In the genomic region with DNA sequence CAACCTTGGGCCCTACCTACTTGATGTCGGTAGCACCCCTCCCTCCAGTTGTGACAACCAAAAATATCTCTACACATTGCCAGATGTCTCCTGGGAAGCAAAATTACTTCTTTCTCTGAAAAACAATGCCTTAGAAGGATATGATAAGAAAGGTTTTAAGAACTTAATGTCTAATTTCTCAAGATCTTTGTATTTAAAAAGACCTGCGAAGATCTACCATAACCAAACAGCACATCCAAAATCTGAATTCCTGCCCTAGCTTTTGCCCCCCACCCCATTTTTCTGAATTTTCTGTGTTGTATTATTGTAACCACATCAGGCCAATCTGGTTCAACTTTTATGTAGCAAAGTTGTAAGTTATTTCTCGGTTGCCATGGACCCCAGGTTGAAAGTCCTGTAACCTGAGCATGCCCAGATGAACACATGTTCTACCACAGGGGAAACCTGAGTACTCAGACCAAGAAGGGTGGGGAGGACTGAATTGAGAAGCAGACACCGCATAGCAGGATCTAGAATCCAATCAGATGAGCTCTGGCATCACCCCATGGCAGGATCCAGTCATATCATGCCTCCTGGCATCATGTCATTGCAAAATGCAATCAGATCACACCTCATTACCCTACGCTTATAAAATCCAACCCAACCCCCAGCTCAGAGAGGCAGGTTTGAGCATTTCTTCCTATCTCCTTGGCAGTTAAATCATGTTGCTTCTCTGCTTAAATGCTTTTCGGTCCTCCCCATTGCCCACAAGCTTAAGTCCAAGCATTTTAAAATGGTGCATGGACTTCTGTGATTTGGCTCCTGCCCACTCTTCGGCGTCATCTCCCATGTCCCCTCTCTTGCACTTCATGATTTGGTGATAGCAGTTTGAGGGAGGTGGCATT, we compare ENCODE assay signal across 12 cellular contexts. TPM values are rescaled to one million over a fixed set of nuclear protein-coding genes. Genes with fewer than 3 reads are reported as not detected.
A peak's percentile ranks its signal among the peaks of the same experiment; 100 is the strongest.
DNase-seq lines count a peak whose midpoint lies in the region; ATAC-seq and TF ChIP-seq lines count a peak whose summit lies in the region.
"Had no signal": no experiment of that assay in that cellular context is flagged by ENCODE, and none has a peak within 500 bp of the region (broad histone marks: within the 10 kb centered on the region; RNA-seq: fewer than 3 reads in every experiment).

No MANE protein-coding gene starts in this region.

- no peaks in the 10 kb centered on the region for H3K27me3 Mint-ChIP-seq in activated naive CD4-positive, alpha-beta T cell treated with anti-CD3 and anti-CD28 coated beads for 36 hours (ENCODE audit: low read depth)
- peaks cover 4 to 11% of the 10 kb centered on the region in 2 donors for H3K27me3 Mint-ChIP-seq in stimulated activated naive B cell treated with anti-CD40 and anti-IgM and Interleukin-4, amounts not matched to agents 10 μg/mL and 1 μg/mL and 100 μg/mL, for 72 hours

- CTCF ChIA-PET in activated naive CD4-positive, alpha-beta T cell treated with anti-CD3 and anti-CD28 coated beads for 36 hours (lab: Charles Lee), result interaction anchor here (0.5 to 12.9 kb wide), 9 partner anchors 16 to 417 kb away, joined by 3 to 260 read pairs (median 4); no protein-coding TSS in a partner anchor
- CTCF ChIA-PET in PC-3 (lab: Charles Lee), result no interaction called here

- BruUV-seq in PC-3 (replicated peaks; lab: Mats Ljungman, UMichigan), result no TSS peak

- H3K27ac Mint-ChIP-seq in activated naive CD4-positive, alpha-beta T cell treated with anti-CD3 and anti-CD28 coated beads for 36 hours, result peak overlapping the region; percentile 7
- H3K27ac Mint-ChIP-seq in stimulated activated naive B cell treated with anti-CD40 and anti-IgM and Interleukin-4, amounts not matched to agents 10 μg/mL and 1 μg/mL and 100 μg/mL, for 72 hours, result no peak overlapping the region

- no peaks in the 10 kb centered on the region for H3K36me3 ChIP-seq in PC-3 (ENCODE audit: low read depth, low read length)
- H3K36me3 ChIP-seq: BLaER1, brain microvascular endothelial cell, gastroesophageal sphincter had no signal

- H3K36me3 Mint-ChIP-seq in activated naive CD4-positive, alpha-beta T cell treated with anti-CD3 and anti-CD28 coated beads for 36 hours (ENCODE audit: low read depth), result no peaks in the 10 kb centered on the region
- no peaks in the 10 kb centered on the region for H3K36me3 Mint-ChIP-seq in stimulated activated naive B cell treated with anti-CD40 and anti-IgM and Interleukin-4, amounts not matched to agents 10 μg/mL and 1 μg/mL and 100 μg/mL, for 72 hours

- ATAC-seq in HG02981 (IDR thresholded peaks at IDR 0.05; ENCODE audit: unreplicated experiment) (peak; percentile 59), PC-3 (no peak), HG03520 (IDR thresholded peaks at IDR 0.05; ENCODE audit: unreplicated experiment) (no peak)
- ATAC-seq in stimulated activated naive B cell treated with anti-CD40 and anti-IgM and Interleukin-4, amounts not matched to agents 10 μg/mL and 1 μg/mL and 100 μg/mL, for 72 hours (replicated peaks), result peak; percentile 54 to 72
- ATAC-seq: gastroesophageal sphincter had no signal

- no peak overlapping the region for H3K4me2 ChIP-seq in PC-3 (ENCODE audit: low read length)
- H3K4me2 ChIP-seq: BLaER1 had no signal

- no peaks in the 10 kb centered on the region for H4K20me1 ChIP-seq in PC-3 (ENCODE audit: low read length)
- H4K20me1 ChIP-seq: BLaER1 had no signal

- H3K79me2 ChIP-seq in PC-3 (ENCODE audit: low read length), result no peaks in the 10 kb centered on the region

- no peak overlapping the region for H3K9ac ChIP-seq in PC-3 (ENCODE audit: low read length)
- H3K9ac ChIP-seq: BLaER1 had no signal

- H3K4me3 ChIP-seq in PC-3 (ENCODE audit: low read length), result no peak overlapping the region
- H3K4me3 ChIP-seq: BLaER1, gastroesophageal sphincter had no signal

- intact Hi-C loops in activated naive CD4-positive, alpha-beta T cell treated with anti-CD3 and anti-CD28 coated beads for 36 hours (cut with micrococcal nuclease), result loop anchor here (5.0 kb wide), 1 partner anchor 252 kb away; no protein-coding TSS in a partner anchor
- intact Hi-C loops in PC-3 (cut with micrococcal nuclease), result no loop called here

- H3K4me1 ChIP-seq in PC-3 (ENCODE audit: insufficient read depth, low read length), result peaks cover 15% of the 10 kb centered on the region; the same call in 1 of the 2 replicates

- H3K9me3 Mint-ChIP-seq in activated naive CD4-positive, alpha-beta T cell treated with anti-CD3 and anti-CD28 coated beads for 36 hours, result no peaks in the 10 kb centered on the region
- no peaks in the 10 kb centered on the region for H3K9me3 Mint-ChIP-seq in stimulated activated naive B cell treated with anti-CD40 and anti-IgM and Interleukin-4, amounts not matched to agents 10 μg/mL and 1 μg/mL and 100 μg/mL, for 72 hours

- peak; percentile 71 for DNase-seq in activated naive CD4-positive, alpha-beta T cell treated with anti-CD3 and anti-CD28 coated beads for 36 hours
- no peak for DNase-seq in activated naive CD4-positive, alpha-beta T cell (lab: John Stamatoyannopoulos, UW)
- peak; percentile 10 for DNase-seq in PC-3
- DNase-seq in stimulated activated naive B cell treated with anti-CD40 and anti-IgM and Interleukin-4, amounts not matched to agents 10 μg/mL and 1 μg/mL and 100 μg/mL, for 72 hours, result no peak
- DNase-seq in AG08396 (ENCODE audit: low spot score), result no peak
- DNase-seq in germinal center (ENCODE audit: low spot score), result no peak
- DNase-seq: brain microvascular endothelial cell, NCI-H774 had no signal

- H2AFZ ChIP-seq in PC-3 (ENCODE audit: low read length), result no peak overlapping the region

- H3K4me1 Mint-ChIP-seq in activated naive CD4-positive, alpha-beta T cell treated with anti-CD3 and anti-CD28 coated beads for 36 hours (ENCODE audit: low read depth), result peaks cover 20% of the 10 kb centered on the region
- peaks cover 16 to 19% of the 10 kb centered on the region in 2 donors for H3K4me1 Mint-ChIP-seq in stimulated activated naive B cell treated with anti-CD40 and anti-IgM and Interleukin-4, amounts not matched to agents 10 μg/mL and 1 μg/mL and 100 μg/mL, for 72 hours

- no peaks in the 10 kb centered on the region for H3K9me2 ChIP-seq in PC-3 (replicated peaks; ENCODE audit: low read length)

- POLR2A ChIA-PET in PC-3 (lab: Charles Lee; ENCODE audit: unreplicated experiment), result no interaction called here

- TF ChIP-seq CTCF in PC-3 (conservative IDR thresholded peaks at IDR 0.05; ENCODE audit: low read depth, low read length), result no peak

- H3F3A ChIP-seq in PC-3 (ENCODE audit: low read length, unreplicated experiment), result no peaks in the 10 kb centered on the region

- no peaks in the 10 kb centered on the region for H3K9me3 ChIP-seq in PC-3 (ENCODE audit: low read length)
- H3K9me3 ChIP-seq: BLaER1, gastroesophageal sphincter had no signal

- no peak overlapping the region for H3K27ac ChIP-seq in PC-3 (ENCODE audit: low read length)
- H3K27ac ChIP-seq: BLaER1, brain microvascular endothelial cell, gastroesophageal sphincter had no signal

- H3K4me3 Mint-ChIP-seq in activated naive CD4-positive, alpha-beta T cell treated with anti-CD3 and anti-CD28 coated beads for 36 hours, result no peak overlapping the region
- no peak overlapping the region for H3K4me3 Mint-ChIP-seq in stimulated activated naive B cell treated with anti-CD40 and anti-IgM and Interleukin-4, amounts not matched to agents 10 μg/mL and 1 μg/mL and 100 μg/mL, for 72 hours

- no peaks in the 10 kb centered on the region for H3K27me3 ChIP-seq in PC-3 (ENCODE audit: low read length)
- H3K27me3 ChIP-seq: BLaER1, brain microvascular endothelial cell, gastroesophageal sphincter had no signal

RNA-seq across cellular contexts. Expression of gene TMEM253, which starts 8.8 kb away (rescaled TPM):
- not detected for total RNA-seq in activated naive CD4-positive, alpha-beta T cell treated with anti-CD3 and anti-CD28 coated beads for 36 hours
- not detected in 2 replicates for total RNA-seq in PC-3 (2014; rRNA removed)

RNA-seq across cellular contexts. Expression of gene ZNF219, which starts 11.2 kb away (rescaled TPM):
- 1 to 10 TPM; 8.3 to 9.2 TPM for total RNA-seq in activated naive CD4-positive, alpha-beta T cell treated with anti-CD3 and anti-CD28 coated beads for 36 hours
- total RNA-seq in PC-3 (2014; rRNA removed), result 5.7 and 6.0 TPM in 2 replicates

RNA-seq across cellular contexts. Expression of gene ARHGEF40, which starts 39.5 kb away (rescaled TPM):
- not detected for total RNA-seq in activated naive CD4-positive, alpha-beta T cell treated with anti-CD3 and anti-CD28 coated beads for 36 hours
- 2.7 and 3.9 TPM in 2 replicates for total RNA-seq in PC-3 (2014; rRNA removed)

RNA-seq across cellular contexts. Expression of gene OR5AU1, which starts 46.2 kb away (rescaled TPM):
- not detected for total RNA-seq in activated naive CD4-positive, alpha-beta T cell treated with anti-CD3 and anti-CD28 coated beads for 36 hours
- not detected in 2 replicates for total RNA-seq in PC-3 (2014; rRNA removed)
- total RNA-seq: gastroesophageal sphincter had no signal

RNA-seq across cellular contexts. Expression of gene RNASE8, which starts 52.0 kb away (rescaled TPM):
- not detected for total RNA-seq in activated naive CD4-positive, alpha-beta T cell treated with anti-CD3 and anti-CD28 coated beads for 36 hours
- total RNA-seq in PC-3 (2014; rRNA removed), result not detected in 2 replicates
- total RNA-seq: gastroesophageal sphincter had no signal

Comparison
In these comparisons a context has a peak if more than half of its experiments do, and no peak if none do; other contexts are left out.
1. DNase-seq: peak in activated naive CD4-positive, alpha-beta T cell treated with anti-CD3 and anti-CD28 coated beads for 36 hours (single experiment) and PC-3 (single experiment); none in activated naive CD4-positive, alpha-beta T cell (0 of 4), stimulated activated naive B cell treated with anti-CD40 and anti-IgM and Interleukin-4, amounts not matched to agents 10 μg/mL and 1 μg/mL and 100 μg/mL, for 72 hours (single experiment), AG08396 (single experiment) and germinal center (single experiment).
2. ATAC-seq: peak in HG02981 (single experiment) and stimulated activated naive B cell treated with anti-CD40 and anti-IgM and Interleukin-4, amounts not matched to agents 10 μg/mL and 1 μg/mL and 100 μg/mL, for 72 hours (2 of 2); none in PC-3 (single experiment) and HG03520 (single experiment).